ENCODE assay signal across 19 cellular contexts in the genomic region with DNA sequence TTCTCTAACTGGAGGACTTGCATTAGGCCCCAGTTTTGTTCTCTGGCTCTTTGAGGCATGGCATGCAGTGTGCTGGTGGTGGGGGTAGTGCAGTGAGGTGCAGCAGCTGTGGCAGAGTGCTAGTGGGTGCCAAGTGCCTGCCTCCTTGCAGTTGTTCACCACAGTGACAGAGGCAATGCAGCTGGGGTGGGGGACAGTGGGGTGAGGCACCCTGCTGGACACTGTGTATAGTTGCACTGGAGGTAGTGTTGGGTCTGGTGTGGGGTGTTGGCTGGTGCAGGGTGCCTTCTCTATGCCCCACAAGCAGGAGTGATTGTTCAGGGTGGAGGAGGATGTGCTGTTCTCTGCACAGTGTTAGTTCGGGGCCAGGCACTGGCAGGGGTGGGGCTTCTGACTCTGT. TPM values are rescaled to one million over a fixed set of nuclear protein-coding genes. Genes with fewer than 3 reads are reported as not detected.
DNase-seq lines count a peak whose midpoint lies in the region; ATAC-seq, FAIRE-seq and TF ChIP-seq lines count a peak whose summit lies in the region.
"Had no signal": no experiment of that assay in that cellular context is flagged by ENCODE, and none has a peak within 500 bp of the region (broad histone marks: within the 10 kb centered on the region; RNA-seq: fewer than 3 reads in every experiment).

No MANE protein-coding gene starts in this region.

- ATAC-seq in HCT116 (peak; percentile 62; the same call in 1 of the 2 replicates), GM12878 (peak; percentile 26; the same call in 1 of the 3 replicates), natural killer cell (peak in 2 of 3 donors; percentile 30 to 41), upper lobe of left lung (ENCODE audit: low FRiP score in 2 of 2) (peak; percentile 26 to 49), GM18498 (IDR thresholded peaks at IDR 0.05; ENCODE audit: unreplicated experiment) (no peak), GM21515 (IDR thresholded peaks at IDR 0.05; ENCODE audit: unreplicated experiment) (no peak)

- peak in 1 of 3 experiments; percentile 21; a peak in 1 of 6 replicates for TF ChIP-seq CTCF in HCT116 (IDR thresholded peaks at IDR 0.05 in 2 of 3, conservative IDR thresholded peaks at IDR 0.05 in 1 of 3; ENCODE audit: borderline replicate concordance in 1 of 3, insufficient read depth in 1 of 3, low read depth in 2 of 3, low read length in 2 of 3)
- no peak for TF ChIP-seq CTCF in GM12878 (IDR thresholded peaks at IDR 0.05 in 2 of 3, conservative IDR thresholded peaks at IDR 0.05 in 1 of 3; ENCODE audit: control insufficient read depth in 2 of 3, extremely low read depth in 1 of 3, insufficient read depth in 1 of 3, low read depth in 3 of 3, low read length in 3 of 3)
- TF ChIP-seq CTCF in natural killer cell (IDR thresholded peaks at IDR 0.05): no peak
- no peak for TF ChIP-seq CTCF in upper lobe of left lung (IDR thresholded peaks at IDR 0.05)

- no peak overlapping the region for H3K4me3 ChIP-seq in HCT116 (replicated peaks in 1 of 2; ENCODE audit: low read depth in 1 of 2, low read length in 2 of 2)
- no peak overlapping the region for H3K4me3 ChIP-seq in GM12878
- H3K4me3 ChIP-seq in upper lobe of left lung: no peak overlapping the region
- no peak overlapping the region for H3K4me3 ChIP-seq in CD4-positive, alpha-beta memory T cell (ENCODE audit: low read length in 2 of 2)
- H3K4me3 ChIP-seq: BLaER1 treated with 17β-estradiol and CSF1 and Interleukin-3, amounts not matched to agents 10 nM and 100 nM had no signal

- BruUV-seq in HCT116 (replicated peaks; lab: Mats Ljungman, UMichigan): no TSS peak
- no TSS peak for BruUV-seq in GM12878 (replicated peaks; lab: Mats Ljungman, UMichigan)

- no peak overlapping the region for H2AFZ ChIP-seq in HCT116 (ENCODE audit: low read depth, low read length, poor library complexity, severe bottlenecking)
- H2AFZ ChIP-seq in GM12878 (ENCODE audit: control insufficient read depth, low read depth, low read length): no peak overlapping the region

- RAD21 ChIA-PET in HCT116 (lab: Charles Lee; ENCODE audit: low non-redundant PET in 1 of 2, low total read pairs in 2 of 2, uncharacterized antibody in 2 of 2, unreplicated experiment in 2 of 2) (no interaction called here), GM12878 (lab: Charles Lee; ENCODE audit: unreplicated experiment) (interaction anchor here (0.6 kb wide), 1 partner anchor 125 kb away, joined by 4 read pairs; no protein-coding TSS in a partner anchor)

- H3K9me3 Mint-ChIP-seq in natural killer cell: peaks cover 0 to 2% of the 10 kb centered on the region in 2 donors
- peaks cover 0 to 13% (median 6%) of the 10 kb centered on the region in 8 donors for H3K9me3 Mint-ChIP-seq in CD4-positive, alpha-beta memory T cell

- no peaks in the 10 kb centered on the region for H3K4me1 Mint-ChIP-seq in natural killer cell
- no peaks in the 10 kb centered on the region for H3K4me1 Mint-ChIP-seq in CD4-positive, alpha-beta memory T cell
- H3K4me1 Mint-ChIP-seq: CD4-positive, CD25-positive, alpha-beta regulatory T cell had no signal

- TF ChIP-seq POLR2A in HCT116 (IDR thresholded peaks at IDR 0.05; ENCODE audit: borderline replicate concordance, extremely low read depth, insufficient read depth, insufficient read length) (no peak), GM12878 (IDR thresholded peaks at IDR 0.05; ENCODE audit: low read depth, low read length) (no peak), upper lobe of left lung (IDR thresholded peaks at IDR 0.05) (no peak)

- H3K36me3 Mint-ChIP-seq in natural killer cell: no peaks in the 10 kb centered on the region
- H3K36me3 Mint-ChIP-seq in CD4-positive, alpha-beta memory T cell: no peaks in the 10 kb centered on the region
- H3K36me3 Mint-ChIP-seq: CD4-positive, CD25-positive, alpha-beta regulatory T cell had no signal

- TF ChIP-seq EP300 in GM12878 (IDR thresholded peaks at IDR 0.05; ENCODE audit: borderline replicate concordance in 1 of 2, control insufficient read depth in 1 of 2, low read depth in 2 of 2, low read length in 2 of 2) (no peak), upper lobe of left lung (IDR thresholded peaks at IDR 0.05) (no peak)

- in situ Hi-C loops in GM12878 (cut with MboI): no loop called here

- H3K9ac ChIP-seq in HCT116 (ENCODE audit: low read length) (no peak overlapping the region), GM12878 (ENCODE audit: control insufficient read depth, insufficient read depth, low read length) (no peak overlapping the region)
- H3K9ac ChIP-seq: BLaER1 treated with 17β-estradiol and CSF1 and Interleukin-3, amounts not matched to agents 10 nM and 100 nM had no signal

- DNase-seq in HCT116 (ENCODE audit: low read depth, low spot score) (no peak), GM12878 (ENCODE audit: low read depth, low spot score) (no peak), natural killer cell (no peak), upper lobe of left lung (no peak), OCI-M1 (lab: John Stamatoyannopoulos, UW) (no peak)
- DNase-seq in CD4-positive, alpha-beta memory T cell: no peak
- DNase-seq: ACHN; Calu3; CD4-positive, CD25-positive, alpha-beta regulatory T cell; DMS 273 treated with DMSO at 0.1 percent for 48 hours; HCEC 1CT had no signal

- FAIRE-seq in GM12878 (lab: Jason Lieb, UNC): no peak
- FAIRE-seq: GM12891, H1 had no signal

- H3K4me2 ChIP-seq in HCT116 (ENCODE audit: low read length) (no peak overlapping the region), GM12878 (ENCODE audit: control insufficient read depth, insufficient read depth) (no peak overlapping the region)
- H3K4me2 ChIP-seq: BLaER1 treated with 17β-estradiol and CSF1 and Interleukin-3, amounts not matched to agents 10 nM and 100 nM had no signal

- H3K27me3 ChIP-seq in HCT116 (ENCODE audit: insufficient read depth, low read length) (no peaks in the 10 kb centered on the region), GM12878 (replicated peaks in 1 of 2; ENCODE audit: control insufficient read depth in 2 of 2, insufficient read depth in 2 of 2, low read length in 1 of 2) (no peaks in the 10 kb centered on the region), upper lobe of left lung (no peaks in the 10 kb centered on the region)
- H3K27me3 ChIP-seq in CD4-positive, alpha-beta memory T cell (ENCODE audit: insufficient read depth, low read length): peaks cover 5% of the 10 kb centered on the region
- H3K27me3 ChIP-seq: BLaER1 treated with 17β-estradiol and CSF1 and Interleukin-3, amounts not matched to agents 10 nM and 100 nM had no signal

- no peak overlapping the region for H3K27ac Mint-ChIP-seq in natural killer cell
- no peak overlapping the region for H3K27ac Mint-ChIP-seq in CD4-positive, alpha-beta memory T cell
- H3K27ac Mint-ChIP-seq: CD4-positive, CD25-positive, alpha-beta regulatory T cell had no signal

- no peak overlapping the region for H3K27ac ChIP-seq in HCT116 (ENCODE audit: low read depth, low read length)
- H3K27ac ChIP-seq in GM12878 (ENCODE audit: control insufficient read depth, insufficient read depth): no peak overlapping the region
- H3K27ac ChIP-seq in upper lobe of left lung: no peak overlapping the region
- H3K27ac ChIP-seq in CD4-positive, alpha-beta memory T cell (ENCODE audit: low read depth, low read length): no peak overlapping the region
- H3K27ac ChIP-seq: BLaER1 treated with 17β-estradiol and CSF1 and Interleukin-3, amounts not matched to agents 10 nM and 100 nM had no signal

- no peak overlapping the region for H3K4me3 Mint-ChIP-seq in natural killer cell
- H3K4me3 Mint-ChIP-seq in CD4-positive, alpha-beta memory T cell: no peak overlapping the region
- H3K4me3 Mint-ChIP-seq: CD4-positive, CD25-positive, alpha-beta regulatory T cell had no signal

- CTCF ChIA-PET in HCT116 (lab: Charles Lee): interaction anchor here (0.6 kb wide), 1 partner anchor 9 kb away, joined by 3 read pairs; no protein-coding TSS in a partner anchor
- CTCF ChIA-PET in GM12878 (lab: Yijun Ruan, JAX): interaction anchor here (0.5 to 2.1 kb wide), 4 partner anchors 16 to 397 kb away, joined by 3 to 5 read pairs (median 3); no protein-coding TSS in a partner anchor
- CTCF ChIA-PET in CD4-positive, alpha-beta memory T cell (lab: Charles Lee; ENCODE audit: partially characterized antibody): no interaction called here

- 0% methylated on average over 1 of the region's 1 CpG for WGBS in GM12878 (ENCODE audit: insufficient coverage, insufficient replicate concordance, low lambda C conversion rate, missing lambda C conversion rate)
- 81 to 100% methylated on average over 1 of the region's 1 CpG for WGBS in upper lobe of left lung, 2 donors

- SMC1A ChIA-PET in GM12878 (lab: Charles Lee; ENCODE audit: uncharacterized antibody, unreplicated experiment): interaction anchor here (0.6 kb wide), 1 partner anchor 8 kb away, joined by 3 read pairs; no protein-coding TSS in a partner anchor

- H4K20me1 ChIP-seq in HCT116 (ENCODE audit: insufficient read depth) (no peaks in the 10 kb centered on the region), GM12878 (ENCODE audit: control insufficient read depth, insufficient read depth) (no peaks in the 10 kb centered on the region)
- H4K20me1 ChIP-seq: BLaER1 treated with 17β-estradiol and CSF1 and Interleukin-3, amounts not matched to agents 10 nM and 100 nM had no signal

- intact Hi-C loops in HCT116 (cut with micrococcal nuclease): no loop called here
- intact Hi-C loops in GM12878 (cut with micrococcal nuclease; ENCODE audit: unreplicated experiment): no loop called here
- intact Hi-C loops in natural killer cell (cut with micrococcal nuclease): no loop called here
- intact Hi-C loops in CD4-positive, alpha-beta memory T cell (cut with micrococcal nuclease): no loop called here

- H3K9me3 ChIP-seq in HCT116 (ENCODE audit: control insufficient read depth in 1 of 2, insufficient read depth in 1 of 2, low read depth in 1 of 2, low read length in 2 of 2): no peaks in the 10 kb centered on the region
- H3K9me3 ChIP-seq in GM12878 (replicated peaks; ENCODE audit: control insufficient read depth, insufficient read depth, low read length): no peaks in the 10 kb centered on the region
- H3K9me3 ChIP-seq in upper lobe of left lung: no peaks in the 10 kb centered on the region
- H3K9me3 ChIP-seq in CD4-positive, alpha-beta memory T cell (ENCODE audit: control insufficient read depth in 1 of 2, low read length in 2 of 2): no peaks in the 10 kb centered on the region

- TF ChIP-seq RAD21 in HCT116 (IDR thresholded peaks at IDR 0.05; ENCODE audit: low read depth) (no peak), GM12878 (IDR thresholded peaks at IDR 0.05; ENCODE audit: insufficient read depth, low read depth, low read length) (no peak)

- no peaks in the 10 kb centered on the region for H3K79me2 ChIP-seq in HCT116 (ENCODE audit: insufficient read depth, low read length)
- H3K79me2 ChIP-seq in GM12878 (ENCODE audit: control insufficient read depth, insufficient read depth, low read length): no peaks in the 10 kb centered on the region

- H3K36me3 ChIP-seq in HCT116 (ENCODE audit: control insufficient read depth in 1 of 2, insufficient read depth in 2 of 2, low read length in 2 of 2) (no peaks in the 10 kb centered on the region), GM12878 (ENCODE audit: control insufficient read depth in 2 of 2, insufficient read depth in 2 of 2, low read length in 1 of 2) (no peaks in the 10 kb centered on the region), upper lobe of left lung (no peaks in the 10 kb centered on the region)
- H3K36me3 ChIP-seq in CD4-positive, alpha-beta memory T cell (ENCODE audit: insufficient read depth, low read length): no peaks in the 10 kb centered on the region
- H3K36me3 ChIP-seq: BLaER1 treated with 17β-estradiol and CSF1 and Interleukin-3, amounts not matched to agents 10 nM and 100 nM had no signal

- H3K9me2 ChIP-seq in HCT116 (ENCODE audit: insufficient read depth): no peaks in the 10 kb centered on the region

- POLR2A ChIA-PET in HCT116 (lab: Charles Lee) (no interaction called here), GM12878 (lab: Charles Lee) (no interaction called here)
- POLR2A ChIA-PET in CD4-positive, alpha-beta memory T cell (lab: Charles Lee; ENCODE audit: partially characterized antibody): no interaction called here

- peaks cover 38 to 40% of the 10 kb centered on the region in 2 donors for H3K27me3 Mint-ChIP-seq in natural killer cell (ENCODE audit: low read depth in 2 of 2)
- peaks cover 16 to 18% of the 10 kb centered on the region in 2 donors for H3K27me3 Mint-ChIP-seq in CD4-positive, alpha-beta memory T cell

- H3K4me1 ChIP-seq in HCT116 (ENCODE audit: control insufficient read depth in 1 of 2, insufficient read depth in 2 of 2, low read length in 2 of 2) (no peaks in the 10 kb centered on the region), GM12878 (ENCODE audit: control insufficient read depth, insufficient read depth, low read length) (no peaks in the 10 kb centered on the region), upper lobe of left lung (no peaks in the 10 kb centered on the region)
- H3K4me1 ChIP-seq in CD4-positive, alpha-beta memory T cell (ENCODE audit: insufficient read depth, low read length): no peaks in the 10 kb centered on the region
- H3K4me1 ChIP-seq: BLaER1 treated with 17β-estradiol and CSF1 and Interleukin-3, amounts not matched to agents 10 nM and 100 nM had no signal

RNA-seq across cellular contexts. Expression of a gene that starts 21.7 kb away (rescaled TPM):
- total RNA-seq in HCT116 (2021; ENCODE audit: unreplicated experiment) (0.91 TPM), GM12878 (2014; rRNA removed) (0.05 TPM in 1 of 2 replicates, not detected in the other), GM12878 (2014; rRNA removed; fragmentation: Illumina TruSeq; extraction: Trizol) (0.14 and 0.31 TPM in 2 replicates), GM12878 (2021) (0.28 and 1.7 TPM in 2 replicates), natural killer cell (under 1 TPM in 2 of 3 donors, not detected in 1; 0.09 to 0.61 TPM), upper lobe of left lung (10 to 100 TPM in 1 of 6 donors, 1 to 10 TPM in 3, under 1 TPM in 1, not detected in 1; 0.11 to 13.0 (median 3.1) TPM)
- polyA plus RNA-seq in HCT116 (2012): 0.10 and 0.21 TPM in 2 replicates
- total RNA-seq in GM12878 (2013; cell fraction: nucleolus; rRNA removed): 6.7 and 9.0 TPM in 2 replicates
- polyA plus RNA-seq in GM12878 (2011; ENCODE audit: low read depth): not detected
- polyA plus RNA-seq in GM12878 (2011; rRNA removed) (0.12 and 0.13 TPM in 2 replicates), GM12878 (2014; fragmentation: Illumina TruSeq; extraction: Trizol) (0.10 TPM in 1 of 2 replicates, not detected in the other), GM12878 (2014; fragmentation: Nextera tagmentation; extraction: Ambion mirVana) (under 1 TPM; 0.15 to 0.68 TPM), GM12878 (2014; rRNA removed) (0.05 and 0.18 TPM in 2 replicates), GM12878 (2016; fragmentation: Nextera tagmentation; extraction: Ambion mirVana) (under 1 TPM in 1 of 2 experiments, not detected in 1; 0.73 TPM)
- 0.18 and 0.32 TPM in 2 replicates for polyA plus RNA-seq in GM12878 (2011; cell fraction: cytosol; rRNA removed)
- polyA plus RNA-seq in GM12878 (2011; cell fraction: nucleus; rRNA removed): 0.91 and 1.2 TPM in 2 replicates
- 0.39 and 0.49 TPM in 2 replicates for polyA plus RNA-seq in GM12878 (2012)
- 0.05 TPM in 1 of 2 replicates, not detected in the other for polyA minus RNA-seq in GM12878 (2011; rRNA and poly(A)+ RNA removed)
- not detected in 2 replicates for polyA minus RNA-seq in GM12878 (2011; cell fraction: cytosol; rRNA and poly(A)+ RNA removed)
- 1.8 and 2.2 TPM in 2 replicates for polyA minus RNA-seq in GM12878 (2011; cell fraction: nucleus; rRNA and poly(A)+ RNA removed)
- under 1 TPM; 0.20 to 0.61 TPM for total RNA-seq in CD4-positive, alpha-beta memory T cell
- not detected for polyA plus RNA-seq in CD4-positive, alpha-beta memory T cell
- total RNA-seq: A172, Calu3, G401, HT1080 had no signal
- polyA plus RNA-seq: CD4-positive, CD25-positive, alpha-beta regulatory T cell had no signal

RNA-seq across cellular contexts. Expression of a gene that starts 43.1 kb away (rescaled TPM):
- total RNA-seq in HCT116 (2021; ENCODE audit: unreplicated experiment) (not detected), GM12878 (2014; rRNA removed) (not detected in 2 replicates), GM12878 (2014; rRNA removed; fragmentation: Illumina TruSeq; extraction: Trizol) (not detected in 2 replicates), GM12878 (2021) (not detected in 2 replicates), natural killer cell (not detected), upper lobe of left lung (not detected)
- polyA plus RNA-seq in HCT116 (2012): not detected in 2 replicates
- 16.3 and 19.7 TPM in 2 replicates for total RNA-seq in GM12878 (2013; cell fraction: nucleolus; rRNA removed)
- polyA plus RNA-seq in GM12878 (2011; ENCODE audit: low read depth): not detected
- polyA plus RNA-seq in GM12878 (2011; rRNA removed) (not detected in 2 replicates), GM12878 (2014; fragmentation: Illumina TruSeq; extraction: Trizol) (not detected in 2 replicates), GM12878 (2014; fragmentation: Nextera tagmentation; extraction: Ambion mirVana) (not detected), GM12878 (2014; rRNA removed) (not detected in 2 replicates), GM12878 (2016; fragmentation: Nextera tagmentation; extraction: Ambion mirVana) (not detected)
- polyA plus RNA-seq in GM12878 (2011; cell fraction: cytosol; rRNA removed): not detected in 2 replicates
- not detected in 2 replicates for polyA plus RNA-seq in GM12878 (2011; cell fraction: nucleus; rRNA removed)
- not detected in 2 replicates for polyA plus RNA-seq in GM12878 (2012)
- polyA minus RNA-seq in GM12878 (2011; rRNA and poly(A)+ RNA removed): 0.29 and 0.52 TPM in 2 replicates
- not detected in 2 replicates for polyA minus RNA-seq in GM12878 (2011; cell fraction: cytosol; rRNA and poly(A)+ RNA removed)
- polyA minus RNA-seq in GM12878 (2011; cell fraction: nucleus; rRNA and poly(A)+ RNA removed): 0.96 and 1.1 TPM in 2 replicates
- total RNA-seq in CD4-positive, alpha-beta memory T cell: not detected
- not detected for polyA plus RNA-seq in CD4-positive, alpha-beta memory T cell
- total RNA-seq: A172; Calu3; CD4-positive, CD25-positive, alpha-beta regulatory T cell; G401; H1; HT1080 had no signal
- polyA plus RNA-seq: CD4-positive, CD25-positive, alpha-beta regulatory T cell; H1 had no signal

RNA-seq across cellular contexts. Expression of a gene that starts 44.5 kb away (rescaled TPM):
- total RNA-seq in HCT116 (2021; ENCODE audit: unreplicated experiment) (not detected), GM12878 (2014; rRNA removed) (not detected in 2 replicates), GM12878 (2014; rRNA removed; fragmentation: Illumina TruSeq; extraction: Trizol) (not detected in 2 replicates), GM12878 (2021) (not detected in 2 replicates), natural killer cell (not detected), upper lobe of left lung (not detected)
- polyA plus RNA-seq in HCT116 (2012): not detected in 2 replicates
- total RNA-seq in GM12878 (2013; cell fraction: nucleolus; rRNA removed): not detected in 2 replicates
- not detected for polyA plus RNA-seq in GM12878 (2011; ENCODE audit: low read depth)
- polyA plus RNA-seq in GM12878 (2011; rRNA removed) (not detected in 2 replicates), GM12878 (2014; fragmentation: Illumina TruSeq; extraction: Trizol) (not detected in 2 replicates), GM12878 (2014; fragmentation: Nextera tagmentation; extraction: Ambion mirVana) (not detected), GM12878 (2014; rRNA removed) (not detected in 2 replicates), GM12878 (2016; fragmentation: Nextera tagmentation; extraction: Ambion mirVana) (not detected)
- polyA plus RNA-seq in GM12878 (2011; cell fraction: cytosol; rRNA removed): not detected in 2 replicates
- not detected in 2 replicates for polyA plus RNA-seq in GM12878 (2011; cell fraction: nucleus; rRNA removed)
- not detected in 2 replicates for polyA plus RNA-seq in GM12878 (2012)
- polyA minus RNA-seq in GM12878 (2011; rRNA and poly(A)+ RNA removed): not detected in 2 replicates
- polyA minus RNA-seq in GM12878 (2011; cell fraction: cytosol; rRNA and poly(A)+ RNA removed): not detected in 2 replicates
- polyA minus RNA-seq in GM12878 (2011; cell fraction: nucleus; rRNA and poly(A)+ RNA removed): not detected in 2 replicates
- total RNA-seq in CD4-positive, alpha-beta memory T cell: not detected
- polyA plus RNA-seq in CD4-positive, alpha-beta memory T cell: not detected
- total RNA-seq: A172; Calu3; CD4-positive, CD25-positive, alpha-beta regulatory T cell; G401; H1; HT1080 had no signal
- polyA plus RNA-seq: CD4-positive, CD25-positive, alpha-beta regulatory T cell; H1 had no signal

RNA-seq across cellular contexts. Expression of a gene that starts 50.3 kb away (rescaled TPM):
- total RNA-seq in HCT116 (2021; ENCODE audit: unreplicated experiment) (not detected), GM12878 (2014; rRNA removed) (not detected in 2 replicates), GM12878 (2014; rRNA removed; fragmentation: Illumina TruSeq; extraction: Trizol) (not detected in 2 replicates), GM12878 (2021) (not detected in 2 replicates), natural killer cell (not detected), upper lobe of left lung (not detected)
- polyA plus RNA-seq in HCT116 (2012): not detected in 2 replicates
- 0.47 and 0.50 TPM in 2 replicates for total RNA-seq in GM12878 (2013; cell fraction: nucleolus; rRNA removed)
- polyA plus RNA-seq in GM12878 (2011; ENCODE audit: low read depth): not detected
- polyA plus RNA-seq in GM12878 (2011; rRNA removed) (not detected in 2 replicates), GM12878 (2014; fragmentation: Illumina TruSeq; extraction: Trizol) (not detected in 2 replicates), GM12878 (2014; fragmentation: Nextera tagmentation; extraction: Ambion mirVana) (not detected), GM12878 (2014; rRNA removed) (not detected in 2 replicates), GM12878 (2016; fragmentation: Nextera tagmentation; extraction: Ambion mirVana) (not detected)
- not detected in 2 replicates for polyA plus RNA-seq in GM12878 (2011; cell fraction: cytosol; rRNA removed)
- not detected in 2 replicates for polyA plus RNA-seq in GM12878 (2011; cell fraction: nucleus; rRNA removed)
- not detected in 2 replicates for polyA plus RNA-seq in GM12878 (2012)
- 0.37 TPM in 1 of 2 replicates, not detected in the other for polyA minus RNA-seq in GM12878 (2011; rRNA and poly(A)+ RNA removed)
- not detected in 2 replicates for polyA minus RNA-seq in GM12878 (2011; cell fraction: cytosol; rRNA and poly(A)+ RNA removed)
- 0.12 TPM in 1 of 2 replicates, not detected in the other for polyA minus RNA-seq in GM12878 (2011; cell fraction: nucleus; rRNA and poly(A)+ RNA removed)
- total RNA-seq in CD4-positive, alpha-beta memory T cell: not detected
- polyA plus RNA-seq in CD4-positive, alpha-beta memory T cell: not detected
- total RNA-seq: Calu3; CD4-positive, CD25-positive, alpha-beta regulatory T cell; G401; H1; HT1080 had no signal
- polyA plus RNA-seq: CD4-positive, CD25-positive, alpha-beta regulatory T cell had no signal

Comparison
In these comparisons a context has a peak if more than half of its experiments do, and no peak if none do; other contexts are left out.
1. ATAC-seq: peak in HCT116 (single experiment), GM12878 (single experiment), natural killer cell (2 of 3) and upper lobe of left lung (2 of 2); none in GM18498 (single experiment) and GM21515 (single experiment).